16 cellular contexts compared by ENCODE assay signal in genomic region chr2:183927367-183928355, GRCh38.
DNase-seq lines count a peak whose midpoint lies in the region; ATAC-seq and TF ChIP-seq lines count a peak whose summit lies in the region.
"Had no signal": no experiment of that assay in that cellular context is flagged by ENCODE, and none has a peak within 500 bp of the region (broad histone marks: within the 10 kb centered on the region; RNA-seq: fewer than 3 reads in every experiment).

No MANE protein-coding gene starts in this region.

- H3K9ac ChIP-seq in adipocyte (ENCODE audit: low read length) = no peak overlapping the region
- H3K9ac ChIP-seq: BLaER1 had no signal

- H3K9me3 ChIP-seq in adipocyte (ENCODE audit: control insufficient read depth, low read length) = no peaks in the 10 kb centered on the region
- peaks cover 0 to 39% (median 16%) of the 10 kb centered on the region in 8 donors for H3K9me3 ChIP-seq in spleen
- H3K9me3 ChIP-seq: BLaER1 had no signal

- H3K27me3 ChIP-seq in adipocyte (replicated peaks; ENCODE audit: control insufficient read depth, insufficient read depth, low read length) = no peaks in the 10 kb centered on the region
- H3K27me3 ChIP-seq in spleen (replicated peaks in 1 of 7) = no peaks in the 10 kb centered on the region
- H3K27me3 ChIP-seq: BLaER1 had no signal

- DNase-seq in HT1080 (ENCODE audit: low read depth) (peak; percentile 70), adipocyte (ENCODE audit: low read depth) (peak; percentile 21), fibroblast of villous mesenchyme (ENCODE audit: low read depth) (peak; percentile 70), sciatic nerve (ENCODE audit: low spot score) (no peak), iPS-NIHi7 (ENCODE audit: extremely low spot score) (no peak), spleen (no peak)
- DNase-seq in activated CD4-positive, alpha-beta T cell treated with anti-CD3 and anti-CD28 coated beads, Interleukin-2, amount 50 U/mL, for 1 hour = no peak
- no peak for DNase-seq in stimulated activated CD4-positive, alpha-beta T cell treated with anti-CD3 and anti-CD28 coated beads, Interleukin-15, amount 100 ng/mL, for 24 hours
- DNase-seq: amniotic stem cell; cortex of kidney; Karpas-422; NCI-H1694; NCI-H510A; stimulated activated CD4-positive, alpha-beta T cell treated with anti-CD3 and anti-CD28 coated beads, Interleukin-4, amount 100 ng/mL, for 24 hours had no signal

- H3K36me3 ChIP-seq in adipocyte (ENCODE audit: control insufficient read depth, insufficient read depth, low read length, severe bottlenecking) (no peaks in the 10 kb centered on the region), spleen (no peaks in the 10 kb centered on the region)
- H3K36me3 ChIP-seq: BLaER1 had no signal

- peaks cover 19% of the 10 kb centered on the region for H3K4me1 ChIP-seq in adipocyte (ENCODE audit: control insufficient read depth, insufficient read depth, low read length)
- no peaks in the 10 kb centered on the region for H3K4me1 ChIP-seq in spleen
- H3K4me1 ChIP-seq: BLaER1 had no signal

- peak overlapping the region; percentile 17 for H3K4me3 ChIP-seq in adipocyte (ENCODE audit: low read length)
- H3K4me3 ChIP-seq in fibroblast of villous mesenchyme (ENCODE audit: low read depth, low read length) = no peak overlapping the region
- no peak overlapping the region for H3K4me3 ChIP-seq in spleen
- H3K4me3 ChIP-seq: BLaER1 had no signal

- no peak overlapping the region for H3K27ac ChIP-seq in spleen
- H3K27ac ChIP-seq: BLaER1 had no signal

- ATAC-seq in sciatic nerve = peak; percentile 59
- ATAC-seq: activated T-helper 17 cell treated with anti-CD3 and anti-CD28 coated beads, Interleukin-2, amount 50 U/mL, for 72 hours had no signal

- intact Hi-C loops in sciatic nerve (cut with DNase I) (no loop called here), spleen (cut with DNase I; ENCODE audit: low total_unique reads) (no loop called here)

- TF ChIP-seq POLR2A in spleen (IDR thresholded peaks at IDR 0.05) = no peak

- WGBS in spleen, 5 donors = 72 to 84% (median 76%) methylated on average over 4 of the region's 4 CpGs

- TF ChIP-seq CTCF in fibroblast of villous mesenchyme (IDR thresholded peaks at IDR 0.05; ENCODE audit: insufficient read depth, low read depth, low read length) = no peak
- no peak for TF ChIP-seq CTCF in spleen (IDR thresholded peaks at IDR 0.05 in 8 of 11, conservative IDR thresholded peaks at IDR 0.05 in 3 of 11)

Comparison
In these comparisons a context has a peak if more than half of its experiments do, and no peak if none do; other contexts are left out.
1. DNase-seq: peak in HT1080 (single experiment), adipocyte (single experiment) and fibroblast of villous mesenchyme (single experiment); none in sciatic nerve (single experiment), iPS-NIHi7 (single experiment), activated CD4-positive, alpha-beta T cell treated with anti-CD3 and anti-CD28 coated beads, Interleukin-2, amount 50 U/mL, for 1 hour (single experiment), spleen (single experiment) and stimulated activated CD4-positive, alpha-beta T cell treated with anti-CD3 and anti-CD28 coated beads, Interleukin-15, amount 100 ng/mL, for 24 hours (single experiment).